Comparison of ENCODE assay signal across 16 cellular contexts in genomic region chr1:27889506-27889905, GRCh38. TPM values are rescaled to one million over a fixed set of nuclear protein-coding genes. Genes with fewer than 3 reads are reported as not detected.
A peak's percentile ranks its signal among the peaks of the same experiment; 100 is the strongest.
DNase-seq lines count a peak whose midpoint lies in the region; ATAC-seq lines count a peak whose summit lies in the region.
"Had no signal": no experiment of that assay in that cellular context is flagged by ENCODE, and none has a peak within 500 bp of the region (broad histone marks: within the 10 kb centered on the region; RNA-seq: fewer than 3 reads in every experiment).

No MANE protein-coding gene starts in this region.

- in situ Hi-C loops in G401 (cut with HindIII; ENCODE audit: low sequenced_read_pairs) = no loop called here

- no peaks in the 10 kb centered on the region for H3K9me3 Mint-ChIP-seq in activated naive CD8-positive, alpha-beta T cell (ENCODE audit: low read depth)
- no peaks in the 10 kb centered on the region for H3K9me3 Mint-ChIP-seq in activated naive CD8-positive, alpha-beta T cell treated with anti-CD3 and anti-CD28 coated beads for 36 hours
- H3K9me3 Mint-ChIP-seq in activated T-helper 17 cell treated with anti-CD3 and anti-CD28 coated beads, Interleukin-2, amount 50 U/mL, for 72 hours = no peaks in the 10 kb centered on the region

- peaks cover 41 to 47% of the 10 kb centered on the region in 2 donors for H3K36me3 ChIP-seq in muscle layer of duodenum (ENCODE audit: control insufficient read depth in 1 of 2, insufficient read depth in 2 of 2, low read length in 2 of 2)

- H3K27me3 Mint-ChIP-seq in activated naive CD8-positive, alpha-beta T cell = no peaks in the 10 kb centered on the region
- H3K27me3 Mint-ChIP-seq in activated naive CD8-positive, alpha-beta T cell treated with anti-CD3 and anti-CD28 coated beads for 36 hours = no peaks in the 10 kb centered on the region
- H3K27me3 Mint-ChIP-seq in activated T-helper 17 cell treated with anti-CD3 and anti-CD28 coated beads, Interleukin-2, amount 50 U/mL, for 72 hours = no peaks in the 10 kb centered on the region

- DNase-seq in activated naive CD8-positive, alpha-beta T cell treated with anti-CD3 and anti-CD28 coated beads for 36 hours = no peak
- DNase-seq in NCI-H446 treated with DMSO at 0.1 percent for 48 hours (lab: John Stamatoyannopoulos, UW) = no peak
- DNase-seq in G401 (ENCODE audit: low spot score) = no peak
- DNase-seq in cardiac septum (ENCODE audit: low spot score) = no peak
- DNase-seq: activated CD4-positive, CD25-positive, alpha-beta regulatory T cell treated with anti-CD3 and anti-CD28 coated beads, Interleukin-2, amount 50 U/mL, for 72 hours; DMS53; mucosa of descending colon; NCI-H774; stimulated activated CD4-positive, alpha-beta T cell treated with anti-CD3 and anti-CD28 coated beads, Interleukin-1b, Interleukin-23, amount 100 ng/mL, for 48 hours; trophoblast cell had no signal

- H3K4me3 ChIP-seq in muscle layer of duodenum (ENCODE audit: low read depth in 1 of 2, low read length in 2 of 2) = no peak overlapping the region
- H3K4me3 ChIP-seq: HAP-1, hepatocyte, mucosa of descending colon had no signal

- intact Hi-C loops in cardiac septum (cut with DNase I) = no loop called here

- no peaks in the 10 kb centered on the region for H3K27me3 ChIP-seq in muscle layer of duodenum (ENCODE audit: low read depth, low read length)
- H3K27me3 ChIP-seq: hepatocyte had no signal

- peak overlapping the region; percentile 68 for H3K27ac Mint-ChIP-seq in activated naive CD8-positive, alpha-beta T cell
- no peak overlapping the region for H3K27ac Mint-ChIP-seq in activated naive CD8-positive, alpha-beta T cell treated with anti-CD3 and anti-CD28 coated beads for 36 hours
- H3K27ac Mint-ChIP-seq in activated T-helper 17 cell treated with anti-CD3 and anti-CD28 coated beads, Interleukin-2, amount 50 U/mL, for 72 hours = peak overlapping the region; percentile 28

- H3K4me1 Mint-ChIP-seq in activated naive CD8-positive, alpha-beta T cell (ENCODE audit: low read depth) = peaks cover 69% of the 10 kb centered on the region
- peaks cover 56% of the 10 kb centered on the region for H3K4me1 Mint-ChIP-seq in activated naive CD8-positive, alpha-beta T cell treated with anti-CD3 and anti-CD28 coated beads for 36 hours
- H3K4me1 Mint-ChIP-seq in activated T-helper 17 cell treated with anti-CD3 and anti-CD28 coated beads, Interleukin-2, amount 50 U/mL, for 72 hours = peaks cover 57% of the 10 kb centered on the region

- no peaks in the 10 kb centered on the region for H3K9me3 ChIP-seq in muscle layer of duodenum (ENCODE audit: control insufficient read depth in 1 of 2, low read length in 2 of 2)
- H3K9me3 ChIP-seq: HAP-1, mucosa of descending colon had no signal

- peaks cover 20% of the 10 kb centered on the region for H3K36me3 Mint-ChIP-seq in activated naive CD8-positive, alpha-beta T cell
- peaks cover 47% of the 10 kb centered on the region for H3K36me3 Mint-ChIP-seq in activated naive CD8-positive, alpha-beta T cell treated with anti-CD3 and anti-CD28 coated beads for 36 hours
- peaks cover 100% of the 10 kb centered on the region for H3K36me3 Mint-ChIP-seq in activated T-helper 17 cell treated with anti-CD3 and anti-CD28 coated beads, Interleukin-2, amount 50 U/mL, for 72 hours (ENCODE audit: low read depth)

- no peaks in the 10 kb centered on the region for H3K4me1 ChIP-seq in muscle layer of duodenum (ENCODE audit: control insufficient read depth in 1 of 2, insufficient read depth in 2 of 2, low read length in 2 of 2)
- H3K4me1 ChIP-seq: HAP-1 had no signal

- ATAC-seq in activated T-helper 17 cell treated with anti-CD3 and anti-CD28 coated beads, Interleukin-2, amount 50 U/mL, for 72 hours (replicated peaks) = no peak
- no peak for ATAC-seq in HG02840 (IDR thresholded peaks at IDR 0.05; ENCODE audit: low FRiP score, unreplicated experiment)
- ATAC-seq: mucosa of descending colon had no signal

- H3K4me3 Mint-ChIP-seq in activated naive CD8-positive, alpha-beta T cell = no peak overlapping the region
- no peak overlapping the region for H3K4me3 Mint-ChIP-seq in activated naive CD8-positive, alpha-beta T cell treated with anti-CD3 and anti-CD28 coated beads for 36 hours
- H3K4me3 Mint-ChIP-seq in activated T-helper 17 cell treated with anti-CD3 and anti-CD28 coated beads, Interleukin-2, amount 50 U/mL, for 72 hours = peak overlapping the region; percentile 25

- peak overlapping the region; percentile 32 for H3K27ac ChIP-seq in muscle layer of duodenum (ENCODE audit: low read length)
- H3K27ac ChIP-seq: hepatocyte had no signal

RNA-seq across cellular contexts. Expression of gene THEMIS2, which starts 17.2 kb away (rescaled TPM):
- total RNA-seq in activated naive CD8-positive, alpha-beta T cell treated with anti-CD3 and anti-CD28 coated beads for 36 hours = 10 to 100 TPM; 18.9 to 19.6 TPM
- total RNA-seq in activated T-helper 17 cell treated with anti-CD3 and anti-CD28 coated beads, Interleukin-2, amount 50 U/mL, for 72 hours = 10 to 100 TPM; 32.0 to 62.8 TPM
- 2.6 and 3.9 TPM in 2 replicates for total RNA-seq in G401 (2014; rRNA removed; shearing (Covaris generic))
- 3.6 TPM for total RNA-seq in cardiac septum

RNA-seq across cellular contexts. Expression of gene RPA2, which starts 24.9 kb away (rescaled TPM):
- 100 to 1,000 TPM in 1 of 2 experiments, 10 to 100 TPM in 1; 89.4 to 102 TPM for total RNA-seq in activated naive CD8-positive, alpha-beta T cell treated with anti-CD3 and anti-CD28 coated beads for 36 hours
- total RNA-seq in activated T-helper 17 cell treated with anti-CD3 and anti-CD28 coated beads, Interleukin-2, amount 50 U/mL, for 72 hours = 10 to 100 TPM; 88.9 to 98.6 TPM
- total RNA-seq in G401 (2014; rRNA removed; shearing (Covaris generic)) = 148 and 168 TPM in 2 replicates
- total RNA-seq in cardiac septum = 13.2 TPM

RNA-seq across cellular contexts. Expression of gene SMPDL3B, which starts 45.3 kb away (rescaled TPM):
- under 1 TPM; 0.92 to 0.97 TPM for total RNA-seq in activated naive CD8-positive, alpha-beta T cell treated with anti-CD3 and anti-CD28 coated beads for 36 hours
- under 1 TPM; 0.28 to 0.45 TPM for total RNA-seq in activated T-helper 17 cell treated with anti-CD3 and anti-CD28 coated beads, Interleukin-2, amount 50 U/mL, for 72 hours
- 0.68 and 2.0 TPM in 2 replicates for total RNA-seq in G401 (2014; rRNA removed; shearing (Covaris generic))
- not detected for total RNA-seq in cardiac septum

RNA-seq across cellular contexts. Expression of gene PPP1R8, which starts 58.9 kb away (rescaled TPM):
- 10 to 100 TPM; 60.0 to 70.5 TPM for total RNA-seq in activated naive CD8-positive, alpha-beta T cell treated with anti-CD3 and anti-CD28 coated beads for 36 hours
- total RNA-seq in activated T-helper 17 cell treated with anti-CD3 and anti-CD28 coated beads, Interleukin-2, amount 50 U/mL, for 72 hours = 10 to 100 TPM; 41.0 to 57.9 TPM
- 69.1 and 70.6 TPM in 2 replicates for total RNA-seq in G401 (2014; rRNA removed; shearing (Covaris generic))
- 23.8 TPM for total RNA-seq in cardiac septum
